In genomic region chr7:4882169-4882741, GRCh38 we compare ENCODE assay signal across 8 cellular contexts. TPM values are rescaled to one million over a fixed set of nuclear protein-coding genes. Genes with fewer than 3 reads are reported as not detected.
DNase-seq lines count a peak whose midpoint lies in the region; TF ChIP-seq lines count a peak whose summit lies in the region.
"Had no signal": no experiment of that assay in that cellular context is flagged by ENCODE, and none has a peak within 500 bp of the region (broad histone marks: within the 10 kb centered on the region; RNA-seq: fewer than 3 reads in every experiment).

No MANE protein-coding gene starts in this region.

- H3K4me1 Mint-ChIP-seq in progenitor cell of endocrine pancreas (ENCODE audit: low read depth), result peaks cover 13% of the 10 kb centered on the region

- DNase-seq in HS-5 (ENCODE audit: low read depth) (peak; percentile 77), amniotic epithelial cell (ENCODE audit: low read depth) (peak; percentile 40), hypothalamus (lab: John Stamatoyannopoulos, UW) (peak in 27 of 51 donors; percentile 21 to 78 (median 36)), progenitor cell of endocrine pancreas (ENCODE audit: low spot score, unreplicated experiment) (no peak), kidney glomerular epithelial cell (lab: John Stamatoyannopoulos, UW) (no peak), NCI-H1105 (lab: John Stamatoyannopoulos, UW) (no peak)
- DNase-seq in activated effector memory CD4-positive, alpha-beta T cell treated with Interleukin-2 at 50 U/mL for 16 hours, result no peak

- H3K27ac Mint-ChIP-seq in progenitor cell of endocrine pancreas, result peak overlapping the region; percentile 91

- no peak for TF ChIP-seq CTCF in progenitor cell of endocrine pancreas (IDR thresholded peaks at IDR 0.05; ENCODE audit: unreplicated experiment)

- peaks cover 17% of the 10 kb centered on the region for H3K27me3 Mint-ChIP-seq in progenitor cell of endocrine pancreas

- peak overlapping the region; percentile 75 for H3K4me3 Mint-ChIP-seq in progenitor cell of endocrine pancreas (ENCODE audit: low read depth)

- no peaks in the 10 kb centered on the region for H3K9me3 Mint-ChIP-seq in progenitor cell of endocrine pancreas (ENCODE audit: low read depth)

- no peaks in the 10 kb centered on the region for H3K36me3 Mint-ChIP-seq in progenitor cell of endocrine pancreas (ENCODE audit: insufficient read depth)

RNA-seq across cellular contexts. Expression of gene RADIL, which starts 1.3 kb away (rescaled TPM):
- total RNA-seq in progenitor cell of endocrine pancreas, result 1.8 and 2.0 TPM in 2 replicates

RNA-seq across cellular contexts. Expression of gene PAPOLB, which starts 20.4 kb away (rescaled TPM):
- 0.07 and 0.10 TPM in 2 replicates for total RNA-seq in progenitor cell of endocrine pancreas
- total RNA-seq: T-helper 2 cell treated with Interferon-gamma antibody and Interleukin-4, amounts not matched to agents 100 ng/mL and 5 ng/mL, for 36 hours had no signal

Comparison
In these comparisons a context has a peak if more than half of its experiments do, and no peak if none do; other contexts are left out.
1. DNase-seq: peak in HS-5 (single experiment), amniotic epithelial cell (single experiment) and hypothalamus (27 of 51); none in progenitor cell of endocrine pancreas (single experiment), kidney glomerular epithelial cell (single experiment), activated effector memory CD4-positive, alpha-beta T cell treated with Interleukin-2 at 50 U/mL for 16 hours (single experiment) and NCI-H1105 (single experiment).